ENCODE assay signal across 15 cellular contexts in the genomic region with DNA sequence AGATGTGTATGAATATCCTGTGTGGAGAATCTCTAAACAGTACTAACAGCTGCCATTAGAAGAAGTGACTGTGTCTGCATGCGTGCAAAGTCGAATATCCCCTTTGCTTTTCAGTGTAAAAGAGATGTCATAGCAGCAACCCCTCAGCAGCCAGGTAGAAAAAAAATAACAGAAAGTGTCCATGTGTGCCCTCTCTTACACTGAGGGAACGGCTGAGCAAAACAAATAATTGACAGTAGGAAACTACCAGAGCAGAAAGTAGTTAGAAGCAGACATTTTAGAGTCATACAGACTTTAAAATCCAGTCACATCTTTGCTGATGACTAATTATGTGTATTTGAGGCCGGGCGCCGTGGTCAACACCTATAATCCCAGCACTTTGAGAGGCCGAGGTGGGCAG.
"Had no signal": no experiment of that assay in that cellular context is flagged by ENCODE, and none has a peak within 500 bp of the region (broad histone marks: within the 10 kb centered on the region; RNA-seq: fewer than 3 reads in every experiment).

No MANE protein-coding gene starts in this region.

- H3K9me3 ChIP-seq: heart left ventricle, neutrophil, psoas muscle, right lobe of liver, testis, transverse colon had no signal

- H3K27ac ChIP-seq: coronary artery, heart left ventricle, neutrophil, psoas muscle, right lobe of liver, testis, transverse colon had no signal

- H3K36me3 ChIP-seq: heart left ventricle, neutrophil, right lobe of liver, transverse colon had no signal

- H3K4me3 ChIP-seq: coronary artery, heart left ventricle, psoas muscle, right lobe of liver, testis, transverse colon had no signal

- ATAC-seq: esophagus mucosa; heart left ventricle; naive thymus-derived CD4-positive, alpha-beta T cell; psoas muscle; right lobe of liver; stimulated activated naive B cell treated with anti-CD40 and anti-IgM and Interleukin-4, amounts not matched to agents 10 μg/mL and 1 μg/mL and 100 μg/mL, for 72 hours; stimulated activated naive CD8-positive, alpha-beta T cell treated with anti-CD3 and anti-CD28 coated beads, Interleukin-15, amount 100 ng/mL, for 72 hours had no signal

- H3K27me3 ChIP-seq: heart left ventricle, neutrophil, right lobe of liver, testis, transverse colon had no signal

- H3K4me1 ChIP-seq: heart left ventricle, psoas muscle, right lobe of liver, testis, transverse colon had no signal

- DNase-seq: effector CD8-positive, alpha-beta T cell; heart left ventricle; kidney glomerular epithelial cell; naive thymus-derived CD4-positive, alpha-beta T cell; psoas muscle; retina; right lobe of liver; stimulated activated CD4-positive, alpha-beta T cell treated with anti-CD3 and anti-CD28 coated beads, Interleukin-4, amount 100 ng/mL, for 24 hours; stimulated activated naive B cell treated with anti-CD40 and anti-IgM and Interleukin-4, amounts not matched to agents 10 μg/mL and 1 μg/mL and 100 μg/mL, for 72 hours; stimulated activated naive CD8-positive, alpha-beta T cell treated with anti-CD3 and anti-CD28 coated beads, Interleukin-15, amount 100 ng/mL, for 72 hours; testis; transverse colon had no signal
